ENCODE assay signal across 1 cellular context in the genomic region with DNA sequence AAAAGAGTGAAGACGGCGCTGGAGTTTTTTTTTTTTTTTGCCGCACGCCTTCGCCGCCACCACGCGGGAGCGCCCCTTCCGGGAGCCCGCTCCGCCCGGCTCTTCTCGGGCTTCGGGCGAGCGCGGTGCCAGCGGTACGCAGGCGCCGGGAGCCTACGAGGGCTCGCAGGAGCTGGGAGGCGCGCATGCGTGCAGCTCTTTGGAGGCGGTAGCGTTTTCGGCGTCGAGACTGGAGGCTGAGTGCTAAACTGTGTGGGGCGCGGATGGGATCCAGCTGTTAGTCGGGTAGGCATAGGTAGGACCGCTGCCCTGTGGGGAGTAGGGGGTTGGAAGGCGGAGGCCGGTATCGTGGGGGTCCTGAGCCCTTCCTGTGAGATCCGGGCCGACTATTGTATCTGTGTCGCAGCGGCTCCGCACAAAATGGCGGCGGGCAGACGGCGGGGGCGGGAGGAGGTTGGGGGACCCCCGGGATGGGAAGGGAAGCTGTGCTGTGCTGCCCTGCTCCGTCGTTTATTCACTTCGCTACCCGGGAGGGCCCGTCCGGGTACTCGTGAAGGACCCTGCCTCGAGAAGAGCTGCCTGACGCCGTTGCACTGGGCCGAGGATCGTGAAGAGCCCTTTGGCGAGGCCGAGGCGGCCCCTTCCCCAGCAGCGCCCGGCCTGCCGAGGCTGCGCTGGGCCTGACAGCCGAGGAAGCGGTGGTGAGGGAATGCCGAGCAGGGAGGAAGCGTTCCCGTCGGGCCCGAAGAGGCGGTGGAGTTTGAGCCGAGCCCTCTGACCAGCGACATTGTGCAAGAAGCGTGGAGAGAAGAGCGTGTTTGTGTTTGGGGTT.
TF ChIP-seq lines count a peak whose summit lies in the region.

A gene with protein sequence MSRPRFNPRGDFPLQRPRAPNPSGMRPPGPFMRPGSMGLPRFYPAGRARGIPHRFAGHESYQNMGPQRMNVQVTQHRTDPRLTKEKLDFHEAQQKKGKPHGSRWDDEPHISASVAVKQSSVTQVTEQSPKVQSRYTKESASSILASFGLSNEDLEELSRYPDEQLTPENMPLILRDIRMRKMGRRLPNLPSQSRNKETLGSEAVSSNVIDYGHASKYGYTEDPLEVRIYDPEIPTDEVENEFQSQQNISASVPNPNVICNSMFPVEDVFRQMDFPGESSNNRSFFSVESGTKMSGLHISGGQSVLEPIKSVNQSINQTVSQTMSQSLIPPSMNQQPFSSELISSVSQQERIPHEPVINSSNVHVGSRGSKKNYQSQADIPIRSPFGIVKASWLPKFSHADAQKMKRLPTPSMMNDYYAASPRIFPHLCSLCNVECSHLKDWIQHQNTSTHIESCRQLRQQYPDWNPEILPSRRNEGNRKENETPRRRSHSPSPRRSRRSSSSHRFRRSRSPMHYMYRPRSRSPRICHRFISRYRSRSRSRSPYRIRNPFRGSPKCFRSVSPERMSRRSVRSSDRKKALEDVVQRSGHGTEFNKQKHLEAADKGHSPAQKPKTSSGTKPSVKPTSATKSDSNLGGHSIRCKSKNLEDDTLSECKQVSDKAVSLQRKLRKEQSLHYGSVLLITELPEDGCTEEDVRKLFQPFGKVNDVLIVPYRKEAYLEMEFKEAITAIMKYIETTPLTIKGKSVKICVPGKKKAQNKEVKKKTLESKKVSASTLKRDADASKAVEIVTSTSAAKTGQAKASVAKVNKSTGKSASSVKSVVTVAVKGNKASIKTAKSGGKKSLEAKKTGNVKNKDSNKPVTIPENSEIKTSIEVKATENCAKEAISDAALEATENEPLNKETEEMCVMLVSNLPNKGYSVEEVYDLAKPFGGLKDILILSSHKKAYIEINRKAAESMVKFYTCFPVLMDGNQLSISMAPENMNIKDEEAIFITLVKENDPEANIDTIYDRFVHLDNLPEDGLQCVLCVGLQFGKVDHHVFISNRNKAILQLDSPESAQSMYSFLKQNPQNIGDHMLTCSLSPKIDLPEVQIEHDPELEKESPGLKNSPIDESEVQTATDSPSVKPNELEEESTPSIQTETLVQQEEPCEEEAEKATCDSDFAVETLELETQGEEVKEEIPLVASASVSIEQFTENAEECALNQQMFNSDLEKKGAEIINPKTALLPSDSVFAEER (N-terminal part only) (plus strand): TSS at position 202 of the 832 bp plus-strand sequence. CDS start 17,173 bp downstream, outside the sequence.

TF ChIP-seq in WTC11, 78 proteins besides CTCF, POLR2A, EP300 and RAD21 (continued from another document):
- TF ChIP-seq ETV6 (CRISPR knock-in tag; IDR thresholded peaks at IDR 0.05) (peak; percentile 46; the same call in 1 of the 2 replicates), ZNF232 (CRISPR knock-in tag; IDR thresholded peaks at IDR 0.05) (peak; percentile 47; the same call in 1 of the 2 replicates), GABPB1 (CRISPR knock-in tag; IDR thresholded peaks at IDR 0.05) (peak; percentile 49), ZNF423 (CRISPR knock-in tag; IDR thresholded peaks at IDR 0.05) (no peak)
- TF ChIP-seq, protein P1, sequence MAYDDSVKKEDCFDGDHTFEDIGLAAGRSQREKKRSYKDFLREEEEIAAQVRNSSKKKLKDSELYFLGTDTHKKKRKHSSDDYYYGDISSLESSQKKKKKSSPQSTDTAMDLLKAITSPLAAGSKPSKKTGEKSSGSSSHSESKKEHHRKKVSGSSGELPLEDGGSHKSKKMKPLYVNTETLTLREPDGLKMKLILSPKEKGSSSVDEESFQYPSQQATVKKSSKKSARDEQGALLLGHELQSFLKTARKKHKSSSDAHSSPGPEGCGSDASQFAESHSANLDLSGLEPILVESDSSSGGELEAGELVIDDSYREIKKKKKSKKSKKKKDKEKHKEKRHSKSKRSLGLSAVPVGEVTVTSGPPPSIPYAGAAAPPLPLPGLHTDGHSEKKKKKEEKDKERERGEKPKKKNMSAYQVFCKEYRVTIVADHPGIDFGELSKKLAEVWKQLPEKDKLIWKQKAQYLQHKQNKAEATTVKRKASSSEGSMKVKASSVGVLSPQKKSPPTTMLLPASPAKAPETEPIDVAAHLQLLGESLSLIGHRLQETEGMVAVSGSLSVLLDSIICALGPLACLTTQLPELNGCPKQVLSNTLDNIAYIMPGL (CRISPR knock-in tag; IDR thresholded peaks at IDR 0.05) = peak; percentile 66; the same call in 1 of the 2 replicates
